ENCODE assay signal across 9 cellular contexts in the genomic region with DNA sequence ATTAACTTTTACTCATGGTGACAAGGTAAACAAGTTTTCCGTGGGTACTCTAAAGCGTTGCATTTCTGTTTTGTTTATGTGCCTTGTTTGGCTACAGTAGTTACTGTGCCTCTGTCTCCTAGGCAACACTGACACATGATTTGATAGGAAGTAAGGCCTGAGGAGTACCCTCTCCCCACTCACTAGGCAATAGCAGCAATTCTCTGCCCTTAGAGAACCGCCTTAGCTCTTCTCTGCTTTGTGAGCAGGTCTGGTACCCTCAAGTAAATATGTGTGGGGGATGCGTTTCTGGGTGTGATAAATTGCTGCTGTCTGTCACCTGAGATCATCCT. TPM values are rescaled to one million over a fixed set of nuclear protein-coding genes. Genes with fewer than 3 reads are reported as not detected.
DNase-seq lines count a peak whose midpoint lies in the region; ATAC-seq, FAIRE-seq and TF ChIP-seq lines count a peak whose summit lies in the region.
"Had no signal": no experiment of that assay in that cellular context is flagged by ENCODE, and none has a peak within 500 bp of the region (broad histone marks: within the 10 kb centered on the region; RNA-seq: fewer than 3 reads in every experiment).

IL5RA (minus strand) TSS at position 76 of the 332 bp plus-strand sequence. CDS start 5,390 bp downstream, outside the sequence.

- H3K9me3 ChIP-seq in kidney (ENCODE audit: control insufficient read depth in 1 of 2, low read length in 2 of 2) = no peaks in the 10 kb centered on the region

- no CpG with 5 or more reads among the region's 4 CpGs for WGBS in mesendoderm (ENCODE audit: extremely low coverage, insufficient coverage, low lambda C conversion rate)

- no peak within 1 kb of the TSS for H3K9ac ChIP-seq in mesendoderm (ENCODE audit: low read length)
- H3K9ac ChIP-seq in kidney (ENCODE audit: low read length in 2 of 2) = no peak within 1 kb of the TSS

- FAIRE-seq in kidney (lab: Jason Lieb, UNC) = no peak
- no peak for FAIRE-seq in D721Med (lab: Jason Lieb, UNC)

- no peak within 1 kb of the TSS for H2BK5ac ChIP-seq in mesendoderm (ENCODE audit: low read length)

- no peak within 1 kb of the TSS for H3K23ac ChIP-seq in mesendoderm (ENCODE audit: low read length)

- H3K79me1 ChIP-seq in mesendoderm (ENCODE audit: low read length) = no peaks in the 10 kb centered on the region

- H3K4me3 ChIP-seq in mesendoderm (ENCODE audit: low read length) (no peak within 1 kb of the TSS), kidney (ENCODE audit: low read length in 2 of 2) (no peak within 1 kb of the TSS)

- no peak within 1 kb of the TSS for H2BK15ac ChIP-seq in mesendoderm (replicated peaks; ENCODE audit: low read depth)

- H3K27ac ChIP-seq in mesendoderm (ENCODE audit: low read depth, low read length) (no peak within 1 kb of the TSS), kidney (ENCODE audit: low read depth in 2 of 2, low read length in 2 of 2) (no peak within 1 kb of the TSS)

- H3K56ac ChIP-seq in mesendoderm (ENCODE audit: low read length) = peak within 1 kb of the TSS; percentile 29

- no peak within 1 kb of the TSS for H2BK120ac ChIP-seq in mesendoderm (ENCODE audit: low read depth, low read length)

- H3K4me2 ChIP-seq in mesendoderm (ENCODE audit: low read length) = no peak within 1 kb of the TSS

- no peak within 1 kb of the TSS for H2AK5ac ChIP-seq in mesendoderm (ENCODE audit: low read length)

- ATAC-seq in GM18511 (IDR thresholded peaks at IDR 0.05; ENCODE audit: unreplicated experiment) (peak; percentile 25), HG02973 (IDR thresholded peaks at IDR 0.05; ENCODE audit: unreplicated experiment) (peak; percentile 64), GM21576 (IDR thresholded peaks at IDR 0.05; ENCODE audit: unreplicated experiment) (no peak)

- H3K27me3 ChIP-seq in mesendoderm (ENCODE audit: insufficient read depth, low read length, poor library complexity) = no peaks in the 10 kb centered on the region

- H3K4ac ChIP-seq in mesendoderm (ENCODE audit: low read depth, low read length) = no peak within 1 kb of the TSS

- no peak within 1 kb of the TSS for H4K8ac ChIP-seq in mesendoderm (ENCODE audit: low read depth, low read length)

- DNase-seq in T-helper 1 cell (peak in 3 of 5 donors; percentile 6 to 21 (median 10)), mesendoderm (peak; percentile 93), kidney (no peak), nucleus accumbens (lab: John Stamatoyannopoulos, UW) (no peak), D721Med (ENCODE audit: insufficient read length, low spot score) (no peak)

- H3K4me1 ChIP-seq in mesendoderm (ENCODE audit: control insufficient read depth, low read depth, low read length) (peaks cover 7% of the 10 kb centered on the region), kidney (ENCODE audit: control insufficient read depth in 1 of 2, insufficient read depth in 1 of 2, low read depth in 1 of 2, low read length in 2 of 2) (no peaks in the 10 kb centered on the region)

- TF ChIP-seq CTCF in kidney (IDR thresholded peaks at IDR 0.05; ENCODE audit: borderline replicate concordance, extremely low read depth, insufficient read depth) (no peak), D721Med (IDR thresholded peaks at IDR 0.05; ENCODE audit: insufficient read depth, missing control alignments) (no peak)

- intact Hi-C loops in kidney (cut with DNase I) = no loop called here

- H3K36me3 ChIP-seq in mesendoderm (ENCODE audit: control insufficient read depth, insufficient read depth, low read length) (no peaks in the 10 kb centered on the region), kidney (ENCODE audit: control insufficient read depth in 1 of 2, insufficient read depth in 2 of 2, low read length in 2 of 2) (no peaks in the 10 kb centered on the region)

- H4K5ac ChIP-seq in mesendoderm (ENCODE audit: low read length) = no peak within 1 kb of the TSS

- H3K18ac ChIP-seq in mesendoderm (ENCODE audit: low read length) = no peak within 1 kb of the TSS

- H3K79me2 ChIP-seq in mesendoderm (ENCODE audit: control insufficient read depth, insufficient read depth, low read length) = no peaks in the 10 kb centered on the region

RNA-seq across cellular contexts. Expression of gene IL5RA, which starts in this region (rescaled TPM):
- polyA plus RNA-seq in mesendoderm (2013, experiment 1 of 2) = 0.03 TPM
- not detected for polyA plus RNA-seq in mesendoderm (2013, experiment 2 of 2)
- total RNA-seq in kidney = 1.1 TPM
- polyA plus RNA-seq in kidney (ENCODE audit: insufficient read depth, low read depth, low replicate concordance) = 0.22 TPM
- total RNA-seq: dermis microvascular lymphatic vessel endothelial cell had no signal

Comparison
In these comparisons a context has a peak if more than half of its experiments do, and no peak if none do; other contexts are left out.
1. DNase-seq: peak in T-helper 1 cell (3 of 5) and mesendoderm (single experiment); none in kidney (single experiment), nucleus accumbens (0 of 56) and D721Med (single experiment).